ENCODE assay signal across 11 cellular contexts in the genomic region with DNA sequence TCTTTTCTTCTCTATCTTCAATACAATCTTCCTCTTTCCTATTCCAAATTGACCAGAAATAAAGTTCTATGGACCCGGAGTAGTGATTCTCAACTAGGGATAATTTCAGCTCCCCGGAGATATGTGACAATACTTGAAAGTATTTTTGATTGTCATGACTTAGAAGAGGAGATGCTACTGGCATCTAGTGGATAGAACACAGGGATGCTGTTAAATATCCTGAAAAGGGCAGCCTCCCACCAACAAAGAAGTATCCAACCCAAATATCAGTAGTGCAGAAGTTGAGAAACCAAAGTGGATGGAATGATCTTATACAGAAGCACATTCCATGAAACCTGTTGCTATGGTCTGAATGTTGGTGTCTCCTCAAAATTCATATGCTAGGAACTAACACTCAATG.
"Had no signal": no experiment of that assay in that cellular context is flagged by ENCODE, and none has a peak within 500 bp of the region (broad histone marks: within the 10 kb centered on the region; RNA-seq: fewer than 3 reads in every experiment).

No MANE protein-coding gene starts in this region.

- H3K4me3 ChIP-seq: hepatocyte, lung, thoracic aorta, upper lobe of left lung had no signal

- H3K9me3 ChIP-seq: thoracic aorta, upper lobe of left lung had no signal

- ATAC-seq: left lobe of liver; stimulated activated naive B cell treated with anti-CD40 and anti-IgM and Interleukin-4, amounts not matched to agents 10 μg/mL and 1 μg/mL and 100 μg/mL, for 72 hours had no signal

- H3K4me2 ChIP-seq: hepatocyte had no signal

- H3K27me3 ChIP-seq: hepatocyte, upper lobe of left lung had no signal

- H3K79me2 ChIP-seq: hepatocyte had no signal

- H3K36me3 ChIP-seq: thoracic aorta, upper lobe of left lung had no signal

- H3K27ac ChIP-seq: hepatocyte, thoracic aorta, upper lobe of left lung had no signal

- H3K4me1 ChIP-seq: upper lobe of left lung had no signal

- DNase-seq: activated CD4-positive, alpha-beta T cell treated with anti-CD3 and anti-CD28 coated beads, Interleukin-2, amount 50 U/mL, for 48 hours; activated gamma-delta T cell; effector memory CD4-positive, alpha-beta T cell; foreskin fibroblast; nucleus accumbens; stimulated activated naive B cell treated with anti-CD40 and anti-IgM and Interleukin-4, amounts not matched to agents 10 μg/mL and 1 μg/mL and 100 μg/mL, for 72 hours; upper lobe of left lung had no signal

- H2AFZ ChIP-seq: hepatocyte had no signal
